Comparison of ENCODE assay signal across 3 cellular contexts in genomic region chr5:158121678-158122077, GRCh38.
TF ChIP-seq lines count a peak whose summit lies in the region.

No MANE protein-coding gene starts in this region.

TF ChIP-seq in SK-N-SH, 30 proteins besides CTCF, POLR2A, EP300 and RAD21:
- TF ChIP-seq REST (IDR thresholded peaks at IDR 0.05; ENCODE audit: low read depth, low read length): no peak
- TF ChIP-seq NFIC (IDR thresholded peaks at IDR 0.05; ENCODE audit: borderline replicate concordance): no peak
- no peak for TF ChIP-seq POLR2AphosphoS5 (IDR thresholded peaks at IDR 0.05; ENCODE audit: low read depth, low read length)
- TF ChIP-seq USF1 (IDR thresholded peaks at IDR 0.05; ENCODE audit: borderline replicate concordance, low read depth): no peak
- no peak for TF ChIP-seq CHD2 (IDR thresholded peaks at IDR 0.05; ENCODE audit: low read length, partially characterized antibody)
- no peak for TF ChIP-seq GABPA (IDR thresholded peaks at IDR 0.05; ENCODE audit: low read depth)
- no peak for TF ChIP-seq GATA2 (CRISPR knock-in tag; IDR thresholded peaks at IDR 0.05)
- no peak for TF ChIP-seq FOXJ3 (CRISPR knock-in tag; IDR thresholded peaks at IDR 0.05)
- no peak for TF ChIP-seq TAF1 (IDR thresholded peaks at IDR 0.05; ENCODE audit: borderline replicate concordance, low read depth, low read length)
- TF ChIP-seq TEAD4 (IDR thresholded peaks at IDR 0.05; ENCODE audit: borderline replicate concordance, insufficient read depth): no peak
- TF ChIP-seq YY1 (IDR thresholded peaks at IDR 0.05; ENCODE audit: low read depth): no peak
- no peak for TF ChIP-seq EZH2phosphoT487 (IDR thresholded peaks at IDR 0.05; ENCODE audit: borderline replicate concordance, low read depth)
- no peak for TF ChIP-seq FOXM1 (IDR thresholded peaks at IDR 0.05; ENCODE audit: low read depth)
- TF ChIP-seq RCOR1 (IDR thresholded peaks at IDR 0.05; ENCODE audit: low read length): no peak
- no peak for TF ChIP-seq MEF2A (IDR thresholded peaks at IDR 0.05; ENCODE audit: borderline replicate concordance, low read depth)
- no peak for TF ChIP-seq FOSL2 (IDR thresholded peaks at IDR 0.05; ENCODE audit: borderline replicate concordance, low read depth)
- no peak for TF ChIP-seq TCF12 (IDR thresholded peaks at IDR 0.05)
- no peak for TF ChIP-seq RXRA (IDR thresholded peaks at IDR 0.05; ENCODE audit: borderline replicate concordance, low read depth)

TF ChIP-seq in SK-N-SH treated with all-trans-retinoic acid at 6 μM for 48 hours, 23 proteins besides CTCF, POLR2A, EP300 and RAD21:
- TF ChIP-seq CSRNP3 (CRISPR knock-in tag; IDR thresholded peaks at IDR 0.05) (no peak), ZFP3 (CRISPR knock-in tag; IDR thresholded peaks at IDR 0.05) (no peak), ZC3H10 (CRISPR knock-in tag; IDR thresholded peaks at IDR 0.05) (no peak), PPARA (CRISPR knock-in tag; IDR thresholded peaks at IDR 0.05; ENCODE audit: borderline replicate concordance) (no peak), ZNF565 (CRISPR knock-in tag; conservative IDR thresholded peaks at IDR 0.05; ENCODE audit: low read depth) (no peak), TSHZ2 (CRISPR knock-in tag; IDR thresholded peaks at IDR 0.05) (no peak), ARNTL (CRISPR knock-in tag; IDR thresholded peaks at IDR 0.05; ENCODE audit: borderline replicate concordance, low read depth) (no peak), PATZ1 (CRISPR knock-in tag; IDR thresholded peaks at IDR 0.05; ENCODE audit: borderline replicate concordance) (no peak), GLIS3 (CRISPR knock-in tag; IDR thresholded peaks at IDR 0.05) (no peak), CSDC2 (CRISPR knock-in tag; IDR thresholded peaks at IDR 0.05) (no peak), ZNF8 (CRISPR knock-in tag; IDR thresholded peaks at IDR 0.05) (no peak), OSR1 (CRISPR knock-in tag; IDR thresholded peaks at IDR 0.05) (no peak), BACH2 (CRISPR knock-in tag; IDR thresholded peaks at IDR 0.05; ENCODE audit: borderline replicate concordance) (no peak), TOX (CRISPR knock-in tag; IDR thresholded peaks at IDR 0.05; ENCODE audit: borderline replicate concordance) (no peak), SNAI2 (CRISPR knock-in tag; IDR thresholded peaks at IDR 0.05) (no peak), RARB (CRISPR knock-in tag; IDR thresholded peaks at IDR 0.05) (no peak), TCF4 (CRISPR knock-in tag; IDR thresholded peaks at IDR 0.05; ENCODE audit: borderline replicate concordance) (no peak), ESRRG (CRISPR knock-in tag; IDR thresholded peaks at IDR 0.05) (no peak)

TF ChIP-seq in H1, 55 proteins besides CTCF, POLR2A, EP300 and RAD21:
- TF ChIP-seq CHD2 (IDR thresholded peaks at IDR 0.05; ENCODE audit: low read length): no peak
- no peak for TF ChIP-seq E2F6 (IDR thresholded peaks at IDR 0.05)
- TF ChIP-seq RFX5 (IDR thresholded peaks at IDR 0.05; ENCODE audit: borderline replicate concordance, low read depth, low read length): no peak
- TF ChIP-seq KDM5A (IDR thresholded peaks at IDR 0.05; ENCODE audit: low read length): no peak
- no peak for TF ChIP-seq POU5F1 (IDR thresholded peaks at IDR 0.05; ENCODE audit: low read depth, low read length)
- no peak for TF ChIP-seq TAF1 (IDR thresholded peaks at IDR 0.05; ENCODE audit: low read depth, low read length)
- no peak for TF ChIP-seq JUND (IDR thresholded peaks at IDR 0.05; ENCODE audit: low read length)
- no peak for TF ChIP-seq JUN (IDR thresholded peaks at IDR 0.05; ENCODE audit: low read depth, low read length)
- no peak for TF ChIP-seq ZNF274 (IDR thresholded peaks at IDR 0.05; ENCODE audit: borderline replicate concordance, extremely low read depth, low read length)
- TF ChIP-seq SP4 (IDR thresholded peaks at IDR 0.05; ENCODE audit: low read length): no peak
- no peak for TF ChIP-seq ATF3 (IDR thresholded peaks at IDR 0.05; ENCODE audit: insufficient read depth, low read depth, low read length)
- TF ChIP-seq CREB1 (IDR thresholded peaks at IDR 0.05): no peak
- no peak for TF ChIP-seq SAP30 (IDR thresholded peaks at IDR 0.05; ENCODE audit: insufficient read depth, insufficient replicate concordance, low read length)
